30 cellular contexts compared by ENCODE assay signal in genomic region chr15:69446947-69447346, GRCh38.
"Had no signal": no experiment of that assay in that cellular context is flagged by ENCODE, and none has a peak within 500 bp of the region (broad histone marks: within the 10 kb centered on the region; RNA-seq: fewer than 3 reads in every experiment).

No MANE protein-coding gene starts in this region.

- H3K9me3 Mint-ChIP-seq: activated CD4-positive, alpha-beta T cell treated with anti-CD3 and anti-CD28 coated beads, Interleukin-2, amount 10 ng/mL, durations not matched to agents 7 days and 5 days; activated CD8-positive, alpha-beta T cell treated with anti-CD3 and anti-CD28 coated beads for 36 hours; activated naive CD4-positive, alpha-beta T cell treated with anti-CD3 and anti-CD28 coated beads, Interleukin-2, amount 50 U/mL, for 24 hours; activated naive CD8-positive, alpha-beta T cell treated with anti-CD3 and anti-CD28 coated beads for 36 hours; activated naive CD8-positive, alpha-beta T cell treated with anti-CD3 and anti-CD28 coated beads, Interleukin-2, amount 50 U/mL, for 24 hours; activated T-cell treated with anti-CD3 and anti-CD28 coated beads, Interleukin-2, amount 50 U/mL, for 4 hours; activated T-helper 17 cell treated with anti-CD3 and anti-CD28 coated beads, Interleukin-2, amount 50 U/mL, for 72 hours; brain; effector memory CD8-positive, alpha-beta T cell had no signal

- H3K4me3 ChIP-seq: adrenal gland, ascending aorta, breast epithelium, esophagus squamous epithelium, gastroesophageal sphincter had no signal

- H3K27me3 Mint-ChIP-seq: activated CD4-positive, alpha-beta T cell treated with anti-CD3 and anti-CD28 coated beads for 36 hours; activated CD4-positive, alpha-beta T cell treated with anti-CD3 and anti-CD28 coated beads, Interleukin-2, amount 10 ng/mL, durations not matched to agents 7 days and 5 days; activated CD8-positive, alpha-beta T cell treated with anti-CD3 and anti-CD28 coated beads for 36 hours; activated naive CD4-positive, alpha-beta T cell treated with anti-CD3 and anti-CD28 coated beads, Interleukin-2, amount 50 U/mL, for 24 hours; activated naive CD8-positive, alpha-beta T cell treated with anti-CD3 and anti-CD28 coated beads for 36 hours; activated naive CD8-positive, alpha-beta T cell treated with anti-CD3 and anti-CD28 coated beads, Interleukin-2, amount 50 U/mL, for 24 hours; activated T-helper 17 cell treated with anti-CD3 and anti-CD28 coated beads, Interleukin-2, amount 50 U/mL, for 72 hours; brain; effector memory CD8-positive, alpha-beta T cell had no signal

- H3K27ac ChIP-seq: adrenal gland, ascending aorta, breast epithelium, epithelial cell of prostate, esophagus squamous epithelium, gastroesophageal sphincter had no signal

- H3K27ac Mint-ChIP-seq: activated CD4-positive, alpha-beta T cell treated with anti-CD3 and anti-CD28 coated beads for 36 hours; activated CD4-positive, alpha-beta T cell treated with anti-CD3 and anti-CD28 coated beads, Interleukin-2, amount 10 ng/mL, durations not matched to agents 7 days and 5 days; activated CD8-positive, alpha-beta T cell treated with anti-CD3 and anti-CD28 coated beads for 36 hours; activated naive CD4-positive, alpha-beta T cell treated with anti-CD3 and anti-CD28 coated beads, Interleukin-2, amount 50 U/mL, for 24 hours; activated naive CD8-positive, alpha-beta T cell treated with anti-CD3 and anti-CD28 coated beads for 36 hours; activated naive CD8-positive, alpha-beta T cell treated with anti-CD3 and anti-CD28 coated beads, Interleukin-2, amount 50 U/mL, for 24 hours; activated T-helper 17 cell treated with anti-CD3 and anti-CD28 coated beads, Interleukin-2, amount 50 U/mL, for 72 hours; effector memory CD8-positive, alpha-beta T cell had no signal

- H3K4me3 Mint-ChIP-seq: activated CD4-positive, alpha-beta T cell treated with anti-CD3 and anti-CD28 coated beads for 36 hours; activated CD4-positive, alpha-beta T cell treated with anti-CD3 and anti-CD28 coated beads, Interleukin-2, amount 10 ng/mL, durations not matched to agents 7 days and 5 days; activated CD8-positive, alpha-beta T cell treated with anti-CD3 and anti-CD28 coated beads for 36 hours; activated naive CD4-positive, alpha-beta T cell treated with anti-CD3 and anti-CD28 coated beads, Interleukin-2, amount 50 U/mL, for 24 hours; activated naive CD8-positive, alpha-beta T cell treated with anti-CD3 and anti-CD28 coated beads for 36 hours; activated naive CD8-positive, alpha-beta T cell treated with anti-CD3 and anti-CD28 coated beads, Interleukin-2, amount 50 U/mL, for 24 hours; activated T-cell treated with anti-CD3 and anti-CD28 coated beads, Interleukin-2, amount 50 U/mL, for 4 hours; activated T-helper 17 cell treated with anti-CD3 and anti-CD28 coated beads, Interleukin-2, amount 50 U/mL, for 72 hours; brain; effector memory CD8-positive, alpha-beta T cell had no signal

- DNase-seq: activated CD4-positive, alpha-beta T cell treated with anti-CD3 and anti-CD28 coated beads for 36 hours; activated CD4-positive, alpha-beta T cell treated with anti-CD3 and anti-CD28 coated beads, Interleukin-2, amount 10 ng/mL, durations not matched to agents 7 days and 5 days; activated CD4-positive, alpha-beta T cell treated with anti-CD3 and anti-CD28 coated beads, Interleukin-2, amount 50 U/mL, for 48 hours; activated CD4-positive, CD25-positive, alpha-beta regulatory T cell; activated CD4-positive, CD25-positive, alpha-beta regulatory T cell treated with anti-CD3 and anti-CD28 coated beads, Interleukin-2, amount 50 U/mL, for 72 hours; activated CD8-positive, alpha-beta memory T cell treated with anti-CD3 and anti-CD28 coated beads for 24 hours; activated CD8-positive, alpha-beta T cell treated with anti-CD3 and anti-CD28 coated beads for 36 hours; activated effector memory CD4-positive, alpha-beta T cell treated with Interleukin-2 at 50 U/mL for 16 hours; activated gamma-delta T cell treated with Interleukin-2 at 50 U/mL for 16 hours; activated naive CD4-positive, alpha-beta T cell treated with Interleukin-2 at 50 U/mL for 16 hours; activated naive CD8-positive, alpha-beta T cell treated with anti-CD3 and anti-CD28 coated beads for 36 hours; activated naive CD8-positive, alpha-beta T cell treated with anti-CD3 and anti-CD28 coated beads, Interleukin-2, amount 50 U/mL, for 24 hours; activated T-cell treated with anti-CD3 and anti-CD28 coated beads, Interleukin-2, amount 50 U/mL, for 4 hours; adrenal gland; caudate nucleus; cortex of kidney; dermis blood vessel endothelial cell; effector CD4-positive, alpha-beta T cell; effector memory CD8-positive, alpha-beta T cell; esophagus squamous epithelium; foreskin melanocyte; T-helper 2 cell had no signal

- ATAC-seq: activated CD4-positive, alpha-beta T cell treated with anti-CD3 and anti-CD28 coated beads for 36 hours; activated CD8-positive, alpha-beta T cell treated with anti-CD3 and anti-CD28 coated beads for 36 hours; activated naive CD8-positive, alpha-beta T cell treated with anti-CD3 and anti-CD28 coated beads, Interleukin-2, amount 50 U/mL, for 24 hours; activated T-cell treated with anti-CD3 and anti-CD28 coated beads, Interleukin-2, amount 50 U/mL, for 4 hours; activated T-helper 17 cell treated with anti-CD3 and anti-CD28 coated beads, Interleukin-2, amount 50 U/mL, for 72 hours; effector memory CD8-positive, alpha-beta T cell; gastroesophageal sphincter had no signal

- H3K4me1 Mint-ChIP-seq: activated T-helper 17 cell treated with anti-CD3 and anti-CD28 coated beads, Interleukin-2, amount 50 U/mL, for 72 hours had no signal

- H3K9me3 ChIP-seq: adrenal gland, ascending aorta, breast epithelium, esophagus squamous epithelium, gastroesophageal sphincter had no signal

- H3K27me3 ChIP-seq: adrenal gland, ascending aorta, breast epithelium, esophagus squamous epithelium, gastroesophageal sphincter had no signal

- FAIRE-seq: colon had no signal

- H3K4me1 ChIP-seq: breast epithelium had no signal

- H3K36me3 ChIP-seq: adrenal gland, ascending aorta, breast epithelium, gastroesophageal sphincter had no signal
